20 cellular contexts compared by ENCODE assay signal in the genomic region with DNA sequence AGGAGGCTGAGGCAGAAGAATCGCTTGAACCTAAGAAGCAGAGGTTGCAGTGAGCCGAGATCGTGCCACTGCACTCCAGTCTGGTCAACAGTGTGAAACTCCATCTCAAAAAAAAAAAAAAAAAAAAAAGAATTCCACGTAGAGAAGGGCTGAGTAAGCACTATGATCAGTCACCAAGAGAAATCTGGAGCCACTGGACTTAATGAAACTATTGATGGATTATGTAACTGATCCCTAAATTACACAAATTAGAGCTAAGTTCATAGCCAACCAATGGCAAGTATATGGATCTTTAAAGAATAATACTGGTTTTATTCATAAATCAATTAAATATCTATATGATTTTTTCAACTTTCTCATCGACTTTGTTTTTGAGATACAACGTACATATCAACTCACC.
DNase-seq lines count a peak whose midpoint lies in the region; ATAC-seq and TF ChIP-seq lines count a peak whose summit lies in the region.
"Had no signal": no experiment of that assay in that cellular context is flagged by ENCODE, and none has a peak within 500 bp of the region (broad histone marks: within the 10 kb centered on the region; RNA-seq: fewer than 3 reads in every experiment).

No MANE protein-coding gene starts in this region.

- H3K9me3 Mint-ChIP-seq in chondrocyte (ENCODE audit: low read depth): peaks cover 6% of the 10 kb centered on the region
- H3K9me3 Mint-ChIP-seq in activated naive CD8-positive, alpha-beta T cell treated with anti-CD3 and anti-CD28 coated beads for 36 hours: no peaks in the 10 kb centered on the region
- H3K9me3 Mint-ChIP-seq: CD4-positive, alpha-beta T cell had no signal

- H3K27me3 ChIP-seq in Panc1 (ENCODE audit: control insufficient read depth, insufficient read depth, low read length): no peaks in the 10 kb centered on the region
- H3K27me3 ChIP-seq in layer of hippocampus (ENCODE audit: control insufficient read depth, insufficient read depth, low read length): no peaks in the 10 kb centered on the region
- H3K27me3 ChIP-seq: BE2C; BLaER1 treated with 17β-estradiol and CSF1 and Interleukin-3, amounts not matched to agents 10 nM and 100 nM had no signal

- ATAC-seq in Panc1: no peak
- ATAC-seq: A549 had no signal

- no peaks in the 10 kb centered on the region for H3K4me1 Mint-ChIP-seq in chondrocyte (ENCODE audit: low read depth)
- H3K4me1 Mint-ChIP-seq in activated naive CD8-positive, alpha-beta T cell treated with anti-CD3 and anti-CD28 coated beads for 36 hours: no peaks in the 10 kb centered on the region

- CTCF ChIA-PET in HEK293 (lab: Yijun Ruan, JAX) (no interaction called here), Panc1 (lab: Charles Lee) (no interaction called here)

- H3K27me3 Mint-ChIP-seq in chondrocyte (ENCODE audit: low read depth): no peaks in the 10 kb centered on the region
- H3K27me3 Mint-ChIP-seq in activated naive CD8-positive, alpha-beta T cell treated with anti-CD3 and anti-CD28 coated beads for 36 hours: no peaks in the 10 kb centered on the region
- H3K27me3 Mint-ChIP-seq: CD4-positive, alpha-beta T cell had no signal

- H3K4me3 ChIP-seq in HEK293 (ENCODE audit: low read depth, low read length) (no peak overlapping the region), Panc1 (ENCODE audit: low read depth in 2 of 2, low read length in 2 of 2) (no peak overlapping the region)
- H3K4me3 ChIP-seq: A549; BLaER1 treated with 17β-estradiol and CSF1 and Interleukin-3, amounts not matched to agents 10 nM and 100 nM; HAP-1 had no signal

- H3K9me3 ChIP-seq in HEK293 (ENCODE audit: control insufficient read depth, insufficient read depth, low read depth, low read length) (no peaks in the 10 kb centered on the region), Panc1 (ENCODE audit: control insufficient read depth, insufficient read depth, low read depth, low read length) (no peaks in the 10 kb centered on the region; the same call in 1 of the 2 replicates)
- H3K9me3 ChIP-seq: A549; BE2C; BLaER1 treated with 17β-estradiol and CSF1 and Interleukin-3, amounts not matched to agents 10 nM and 100 nM; Caco-2; HAP-1 had no signal

- H3K27ac ChIP-seq in HEK293 (ENCODE audit: extremely low read depth, low read depth, low read length): no peak overlapping the region
- H3K27ac ChIP-seq in Panc1 (ENCODE audit: low read length): peak overlapping the region; percentile 100
- peak overlapping the region; percentile 38 for H3K27ac ChIP-seq in layer of hippocampus (ENCODE audit: low read depth, low read length)
- H3K27ac ChIP-seq in temporal lobe (ENCODE audit: low read depth, low read length): peak overlapping the region; percentile 40
- H3K27ac ChIP-seq: A549; BLaER1 treated with 17β-estradiol and CSF1 and Interleukin-3, amounts not matched to agents 10 nM and 100 nM had no signal

- DNase-seq in Panc1 (ENCODE audit: low read depth, low spot score) (no peak), chondrocyte (ENCODE audit: low spot score) (no peak), iPS-NIHi11 (ENCODE audit: low spot score) (no peak)
- no peak for DNase-seq in activated naive CD8-positive, alpha-beta T cell treated with anti-CD3 and anti-CD28 coated beads for 36 hours
- DNase-seq: 8988T; ACHN; AML-193; BE2C; Caco-2; CD4-positive, alpha-beta T cell; DMS153; DND-41; GOT3 had no signal

- in situ Hi-C loops in Panc1 (cut with HindIII; ENCODE audit: low pct_unique_long_range_greater_than_20kb, low sequenced_read_pairs): no loop called here

- H3K36me3 Mint-ChIP-seq in chondrocyte (ENCODE audit: low read depth): no peaks in the 10 kb centered on the region
- H3K36me3 Mint-ChIP-seq in activated naive CD8-positive, alpha-beta T cell treated with anti-CD3 and anti-CD28 coated beads for 36 hours: no peaks in the 10 kb centered on the region
- H3K36me3 Mint-ChIP-seq: CD14-positive monocyte had no signal

- POLR2A ChIA-PET in HEK293 (lab: Yijun Ruan, JAX): no interaction called here
- POLR2A ChIA-PET in Panc1 (lab: Charles Lee): interaction anchor here (0.7 kb wide), 2 partner anchors 30 to 125 kb away, joined by 7 to 13 read pairs; no protein-coding TSS in a partner anchor

- BruUV-seq in Panc1 (replicated peaks; lab: Mats Ljungman, UMichigan): no TSS peak

- H3K27ac Mint-ChIP-seq in chondrocyte (ENCODE audit: unreplicated experiment): no peak overlapping the region
- no peak overlapping the region for H3K27ac Mint-ChIP-seq in activated naive CD8-positive, alpha-beta T cell treated with anti-CD3 and anti-CD28 coated beads for 36 hours
- H3K27ac Mint-ChIP-seq: CD14-positive monocyte; CD4-positive, alpha-beta T cell had no signal

- H3K4me1 ChIP-seq in HEK293 (ENCODE audit: control insufficient read depth, insufficient read depth, low read length) (peaks cover 10% of the 10 kb centered on the region), Panc1 (ENCODE audit: control insufficient read depth, insufficient read depth, low read length) (peaks cover 63% of the 10 kb centered on the region)
- H3K4me1 ChIP-seq: BE2C; BLaER1 treated with 17β-estradiol and CSF1 and Interleukin-3, amounts not matched to agents 10 nM and 100 nM; Caco-2; HAP-1 had no signal

- intact Hi-C loops in Panc1 (cut with micrococcal nuclease; ENCODE audit: unreplicated experiment): no loop called here

- H3K4me3 Mint-ChIP-seq in chondrocyte (ENCODE audit: unreplicated experiment): no peak overlapping the region
- H3K4me3 Mint-ChIP-seq in activated naive CD8-positive, alpha-beta T cell treated with anti-CD3 and anti-CD28 coated beads for 36 hours: no peak overlapping the region
- H3K4me3 Mint-ChIP-seq: CD14-positive monocyte; CD4-positive, alpha-beta T cell had no signal

- H3K36me3 ChIP-seq in HEK293 (ENCODE audit: control insufficient read depth in 2 of 2, insufficient read depth in 1 of 2, low read length in 2 of 2): no peaks in the 10 kb centered on the region; a peak in 1 of 3 replicates
- H3K36me3 ChIP-seq in Panc1 (ENCODE audit: control insufficient read depth, insufficient read depth, low read length): no peaks in the 10 kb centered on the region
- H3K36me3 ChIP-seq: BE2C; BLaER1 treated with 17β-estradiol and CSF1 and Interleukin-3, amounts not matched to agents 10 nM and 100 nM; HAP-1 had no signal

- no peak for TF ChIP-seq CTCF in HEK293 (tag by site-specific recombination; IDR thresholded peaks at IDR 0.05)
- TF ChIP-seq CTCF in Panc1 (IDR thresholded peaks at IDR 0.05): no peak
- no peak for TF ChIP-seq CTCF in chondrocyte (IDR thresholded peaks at IDR 0.05)

TF ChIP-seq in HEK293, 187 proteins besides CTCF, POLR2A, EP300 and RAD21:
- TF ChIP-seq ZEB2 (tag by site-specific recombination; IDR thresholded peaks at IDR 0.05): no peak
- peak; percentile 18; the same call in 1 of the 2 replicates for TF ChIP-seq ZNF600 (tag by site-specific recombination; IDR thresholded peaks at IDR 0.05)
